ENCODE assay signal across 10 cellular contexts in the genomic region with DNA sequence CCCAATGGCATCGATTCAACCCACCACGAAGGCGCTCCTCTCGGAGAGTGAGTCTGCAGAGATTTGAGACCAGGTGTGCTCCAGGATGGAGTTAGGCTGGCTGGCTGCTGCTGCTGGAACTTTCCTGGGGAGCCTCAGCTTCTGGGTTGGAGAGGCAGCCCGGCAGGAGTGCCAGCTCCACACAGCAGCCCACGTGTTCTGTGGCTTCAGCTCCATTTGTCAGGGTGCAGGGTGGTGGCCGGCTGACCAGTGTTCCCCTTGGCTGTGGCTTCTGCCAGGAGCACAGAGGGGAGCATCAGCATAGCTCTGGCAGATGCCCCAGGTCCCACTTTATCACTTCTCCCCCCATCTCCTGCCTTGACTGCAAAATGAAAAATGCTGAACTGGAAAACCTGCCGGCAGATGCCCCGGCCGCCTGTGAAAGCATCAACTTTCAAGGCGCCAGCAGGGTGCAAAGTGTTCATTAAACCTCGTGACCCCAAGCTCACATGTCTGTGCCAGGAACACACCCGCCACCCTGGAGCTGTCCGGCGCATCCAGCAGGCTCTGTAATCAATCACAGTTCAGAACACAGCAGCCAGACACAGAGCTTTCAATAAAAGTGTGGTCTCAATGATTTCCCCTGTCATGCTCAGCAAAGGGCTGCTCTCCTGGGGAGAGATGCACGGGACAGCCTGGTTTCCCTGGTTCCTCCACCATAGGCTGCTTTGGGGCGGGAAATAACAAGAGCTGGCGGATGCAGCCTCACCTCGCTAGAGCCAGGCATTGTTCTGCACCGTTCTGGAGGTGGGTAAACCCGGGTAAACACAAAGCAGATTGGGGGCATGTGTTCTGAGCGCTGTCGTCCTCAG. TPM values are rescaled to one million over a fixed set of nuclear protein-coding genes. Genes with fewer than 3 reads are reported as not detected.
DNase-seq lines count a peak whose midpoint lies in the region; ATAC-seq and TF ChIP-seq lines count a peak whose summit lies in the region.
"Had no signal": no experiment of that assay in that cellular context is flagged by ENCODE, and none has a peak within 500 bp of the region (broad histone marks: within the 10 kb centered on the region; RNA-seq: fewer than 3 reads in every experiment).

No MANE protein-coding gene starts in this region.

- no peak overlapping the region for H3K27ac ChIP-seq in coronary artery

- ATAC-seq in sciatic nerve, result peak; percentile 50
- no peak for ATAC-seq in GM18511 (IDR thresholded peaks at IDR 0.05; ENCODE audit: unreplicated experiment)

- no peak overlapping the region for H3K4me3 ChIP-seq in coronary artery

- intact Hi-C loops in sciatic nerve (cut with DNase I), result no loop called here

- no peak for TF ChIP-seq CTCF in coronary artery (IDR thresholded peaks at IDR 0.05)

- peak; percentile 49 for DNase-seq in activated CD8-positive, alpha-beta memory T cell treated with anti-CD3 and anti-CD28 coated beads for 24 hours
- no peak for DNase-seq in activated CD8-positive, alpha-beta memory T cell treated with anti-CD3 and anti-CD28 coated beads, Interleukin-2, amount 50 U/mL, for 4 hours
- DNase-seq in NCI-H2171 treated with DMSO at 0.1 percent for 48 hours (lab: John Stamatoyannopoulos, UW) (peak; percentile 99), coronary artery (ENCODE audit: low spot score) (peak; percentile 58), sciatic nerve (ENCODE audit: low spot score) (peak; percentile 45), GF-D8 (lab: John Stamatoyannopoulos, UW) (no peak), SKM-1 treated with dmso at 0.1 percent for 144 hours (lab: John Stamatoyannopoulos, UW; ENCODE audit: unreplicated experiment) (no peak)
- DNase-seq: immature natural killer cell, occipital lobe had no signal

RNA-seq across cellular contexts. Expression of a gene that starts 53.2 kb away (rescaled TPM):
- total RNA-seq in sciatic nerve, result 0.89 TPM

RNA-seq across cellular contexts. Expression of a gene that starts 53.3 kb away (rescaled TPM):
- 38.5 TPM for total RNA-seq in sciatic nerve

Comparison
In these comparisons a context has a peak if more than half of its experiments do, and no peak if none do; other contexts are left out.
1. DNase-seq: peak in activated CD8-positive, alpha-beta memory T cell treated with anti-CD3 and anti-CD28 coated beads for 24 hours (single experiment), NCI-H2171 treated with DMSO at 0.1 percent for 48 hours (single experiment), coronary artery (single experiment) and sciatic nerve (single experiment); none in activated CD8-positive, alpha-beta memory T cell treated with anti-CD3 and anti-CD28 coated beads, Interleukin-2, amount 50 U/mL, for 4 hours (single experiment), GF-D8 (single experiment) and SKM-1 treated with dmso at 0.1 percent for 144 hours (single experiment).